ENCODE assay signal across 19 cellular contexts in the genomic region with DNA sequence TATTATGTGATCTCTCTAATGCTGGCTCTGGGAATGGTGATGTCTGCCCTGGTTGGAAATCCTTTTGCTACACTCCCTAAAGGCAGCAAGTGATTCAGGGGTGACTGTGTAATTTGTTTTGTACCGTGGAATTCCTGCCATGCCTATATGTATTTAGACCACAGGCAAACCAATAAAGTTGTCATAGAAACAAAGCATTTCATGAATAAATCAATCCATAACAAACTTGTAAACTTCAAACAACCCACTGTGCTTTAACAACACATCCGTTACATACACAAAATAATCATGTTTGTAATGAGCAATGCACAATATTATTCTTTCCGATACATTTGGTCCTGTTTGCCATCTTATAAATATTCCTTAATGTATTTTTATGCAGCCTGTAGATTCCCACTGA.
DNase-seq lines count a peak whose midpoint lies in the region; ATAC-seq, FAIRE-seq and TF ChIP-seq lines count a peak whose summit lies in the region.
"Had no signal": no experiment of that assay in that cellular context is flagged by ENCODE, and none has a peak within 500 bp of the region (broad histone marks: within the 10 kb centered on the region; RNA-seq: fewer than 3 reads in every experiment).

No MANE protein-coding gene starts in this region.

- H3K4me2 ChIP-seq in keratinocyte (ENCODE audit: control insufficient read depth, extremely low read depth, insufficient read depth, low read depth, low read length) = peak overlapping the region; percentile 27

- TF ChIP-seq POLR2A in stomach (IDR thresholded peaks at IDR 0.05) = no peak

- dilution Hi-C loops in keratinocyte (cut with MboI; ENCODE audit: extremely low pct_ligation_motif_present, low sequenced_read_pairs) = no loop called here

- peaks cover 40% of the 10 kb centered on the region for H3K4me1 ChIP-seq in keratinocyte (ENCODE audit: control insufficient read depth, extremely low read depth, insufficient read depth, low read length)
- peaks cover 0 to 17% (median 5%) of the 10 kb centered on the region in 4 donors for H3K4me1 ChIP-seq in stomach
- H3K4me1 ChIP-seq: thyroid gland had no signal

- H2AFZ ChIP-seq in keratinocyte (ENCODE audit: control insufficient read depth, low read length) = peak overlapping the region; percentile 10

- no peaks in the 10 kb centered on the region for H4K20me1 ChIP-seq in keratinocyte (ENCODE audit: control insufficient read depth, extremely low read depth, insufficient read depth, low read length)

- DNase-seq in AG10803 (ENCODE audit: low read depth) (peak; percentile 60), MG63 (peak; percentile 41), astrocyte of the hippocampus (ENCODE audit: low read depth, low spot score) (peak; percentile 56), keratinocyte (ENCODE audit: low read depth, low spot score) (no peak), stomach (no peak), dermis blood vessel endothelial cell (no peak)
- DNase-seq: activated CD4-positive, alpha-beta T cell treated with anti-CD3 and anti-CD28 coated beads, Interleukin-2, amount 10 ng/mL, durations not matched to agents 7 days and 5 days; activated T-cell treated with anti-CD3 and anti-CD28 coated beads, Interleukin-2, amount 50 U/mL, for 1 hour; hypothalamus; left ventricle myocardium superior; naive thymus-derived CD4-positive, alpha-beta T cell; NCI-H2029 treated with DMSO at 0.1 percent for 48 hours; NCI-H69; stimulated activated CD4-positive, alpha-beta T cell treated with anti-CD3 and anti-CD28 coated beads, Interleukin-4, amount 100 ng/mL, for 1 hour; thyroid gland had no signal

- no peaks in the 10 kb centered on the region for H3K27me3 ChIP-seq in MG63
- H3K27me3 ChIP-seq in keratinocyte (ENCODE audit: control insufficient read depth, extremely low read depth, insufficient read depth, low read length) = no peaks in the 10 kb centered on the region
- no peaks in the 10 kb centered on the region for H3K27me3 ChIP-seq in stomach
- H3K27me3 ChIP-seq: thyroid gland had no signal

- H3K4me3 ChIP-seq in AG10803 (ENCODE audit: low read length) (no peak overlapping the region), MG63 (no peak overlapping the region), keratinocyte (ENCODE audit: control insufficient read depth in 2 of 3, extremely low read depth in 1 of 3, insufficient read depth in 2 of 3, low read depth in 1 of 3, low read length in 3 of 3) (no peak overlapping the region), stomach (no peak overlapping the region)
- H3K4me3 ChIP-seq: thyroid gland had no signal

- no peak for ATAC-seq in HG03175 (IDR thresholded peaks at IDR 0.05; ENCODE audit: unreplicated experiment)
- ATAC-seq in GM21529 (IDR thresholded peaks at IDR 0.05; ENCODE audit: unreplicated experiment) = no peak
- ATAC-seq: activated naive CD4-positive, alpha-beta T cell treated with anti-CD3 and anti-CD28 coated beads, Interleukin-2, amount 50 U/mL, for 72 hours; naive thymus-derived CD4-positive, alpha-beta T cell had no signal

- H3K36me3 ChIP-seq in MG63 (no peaks in the 10 kb centered on the region), keratinocyte (ENCODE audit: control insufficient read depth in 2 of 2, extremely low read depth in 1 of 2, insufficient read depth in 2 of 2, low read length in 2 of 2) (no peaks in the 10 kb centered on the region), stomach (no peaks in the 10 kb centered on the region)
- H3K36me3 ChIP-seq: thyroid gland had no signal

- H3K27ac ChIP-seq in keratinocyte (ENCODE audit: control insufficient read depth, insufficient read depth, low read length) (peak overlapping the region; percentile 84), stomach (no peak overlapping the region)
- H3K27ac ChIP-seq: thyroid gland had no signal

- no peaks in the 10 kb centered on the region for H3K9me1 ChIP-seq in keratinocyte (ENCODE audit: control insufficient read depth, extremely low read depth, insufficient read depth, low read length)

- H3K9me3 ChIP-seq in MG63 = no peaks in the 10 kb centered on the region
- H3K9me3 ChIP-seq in keratinocyte (ENCODE audit: control insufficient read depth, low read depth, low read length) = no peaks in the 10 kb centered on the region
- H3K9me3 ChIP-seq in stomach = no peaks in the 10 kb centered on the region
- H3K9me3 ChIP-seq: thyroid gland had no signal

- no peak for TF ChIP-seq EP300 in stomach (IDR thresholded peaks at IDR 0.05)

- TF ChIP-seq CTCF in AG10803 (conservative IDR thresholded peaks at IDR 0.05; ENCODE audit: low read length) (no peak), keratinocyte (optimal IDR thresholded peaks at IDR 0.05 in 1 of 3, IDR thresholded peaks at IDR 0.05 in 1 of 3, conservative IDR thresholded peaks at IDR 0.05 in 1 of 3; ENCODE audit: extremely low read depth in 1 of 3, insufficient read depth in 2 of 3, low read length in 3 of 3) (no peak), stomach (IDR thresholded peaks at IDR 0.05) (no peak)

- intact Hi-C loops in stomach (cut with DNase I; ENCODE audit: low total_unique reads) = no loop called here

- H3K79me2 ChIP-seq in keratinocyte (ENCODE audit: control insufficient read depth, insufficient read depth, low read length) = no peaks in the 10 kb centered on the region

- peak; percentile 86 for FAIRE-seq in keratinocyte (lab: Jason Lieb, UNC)
- FAIRE-seq: GM18507 had no signal

- WGBS in stomach, 5 donors = 47 to 78% (median 56%) methylated on average over 3 of the region's 3 CpGs

- peak overlapping the region; percentile 33 for H3K9ac ChIP-seq in keratinocyte (ENCODE audit: control insufficient read depth, extremely low read depth, insufficient read depth, low read length)

Comparison
In these comparisons a context has a peak if more than half of its experiments do, and no peak if none do; other contexts are left out.
1. DNase-seq: peak in AG10803 (single experiment), MG63 (single experiment) and astrocyte of the hippocampus (single experiment); none in keratinocyte (single experiment), stomach (single experiment) and dermis blood vessel endothelial cell (single experiment).